Comparison of ENCODE assay signal across 16 cellular contexts in genomic region chr22:30681840-30682239, GRCh38.
"Had no signal": no experiment of that assay in that cellular context is flagged by ENCODE, and none has a peak within 500 bp of the region (broad histone marks: within the 10 kb centered on the region; RNA-seq: fewer than 3 reads in every experiment).

No MANE protein-coding gene starts in this region.

- DNase-seq: dermis blood vessel endothelial cell; esophagus squamous epithelium; kidney glomerular epithelial cell; mammary epithelial cell; naive thymus-derived CD4-positive, alpha-beta T cell; ovary; sigmoid colon; stimulated activated naive CD4-positive, alpha-beta T cell; stomach; substantia nigra; transverse colon had no signal

- H3K27me3 ChIP-seq: ovary, right atrium auricular region, sigmoid colon, stomach, transverse colon had no signal

- H3K4me1 Mint-ChIP-seq: naive thymus-derived CD4-positive, alpha-beta T cell had no signal

- H3K27ac ChIP-seq: esophagus squamous epithelium, gastroesophageal sphincter, ovary, right atrium auricular region, thoracic aorta had no signal

- H3K4me3 Mint-ChIP-seq: naive thymus-derived CD4-positive, alpha-beta T cell; neural crest cell had no signal

- H3K27ac Mint-ChIP-seq: naive thymus-derived CD4-positive, alpha-beta T cell had no signal

- H3K36me3 ChIP-seq: esophagus squamous epithelium, gastroesophageal sphincter, ovary, right atrium auricular region, sigmoid colon, stomach, thoracic aorta, transverse colon had no signal

- H3K4me3 ChIP-seq: esophagus squamous epithelium, gastroesophageal sphincter, ovary, right atrium auricular region, sigmoid colon, skin epidermis, stomach, thoracic aorta, transverse colon had no signal

- H3K9me3 ChIP-seq: esophagus squamous epithelium, gastroesophageal sphincter, ovary, right atrium auricular region, sigmoid colon, stomach, thoracic aorta, transverse colon had no signal

- H3K36me3 Mint-ChIP-seq: naive thymus-derived CD4-positive, alpha-beta T cell had no signal

- H3K4me1 ChIP-seq: gastroesophageal sphincter, right atrium auricular region had no signal

- H3K9me3 Mint-ChIP-seq: naive thymus-derived CD4-positive, alpha-beta T cell; neural crest cell had no signal
